Comparison of ENCODE assay signal across 1 cellular context in genomic region chr1:44281987-44282703, GRCh38.
TF ChIP-seq lines count a peak whose summit lies in the region.

No MANE protein-coding gene starts in this region.

TF ChIP-seq in HepG2, 621 proteins besides CTCF, POLR2A, EP300 and RAD21 (continued from another document and continues in another):
- TF ChIP-seq SKIL (CRISPR knock-in tag; IDR thresholded peaks at IDR 0.05; ENCODE audit: borderline replicate concordance), result peak; percentile 72
- no peak for TF ChIP-seq SMAD1 (CRISPR knock-in tag; IDR thresholded peaks at IDR 0.05; ENCODE audit: borderline replicate concordance, low read depth)
- peak; percentile 37 for TF ChIP-seq PATZ1 (CRISPR knock-in tag; IDR thresholded peaks at IDR 0.05)
- TF ChIP-seq RXRA (CRISPR knock-in tag; IDR thresholded peaks at IDR 0.05), result peak; percentile 81; the same call in 1 of the 2 replicates
- TF ChIP-seq HOXA3 (CRISPR knock-in tag; IDR thresholded peaks at IDR 0.05), result 0 out of 2 replicates have a peak, but pooled peaks have one; percentile 10
- 0 out of 2 replicates have a peak, but pooled peaks have one; percentile 15 for TF ChIP-seq THAP11 (CRISPR knock-in tag; IDR thresholded peaks at IDR 0.05)
- TF ChIP-seq BCL6 (CRISPR knock-in tag; IDR thresholded peaks at IDR 0.05), result peak; percentile 88
- no peak for TF ChIP-seq RFX3 (CRISPR knock-in tag; IDR thresholded peaks at IDR 0.05)
- TF ChIP-seq NCOA1 (CRISPR knock-in tag; IDR thresholded peaks at IDR 0.05), result no peak
- no peak for TF ChIP-seq CHCHD3 (CRISPR knock-in tag; IDR thresholded peaks at IDR 0.05)
- peak; percentile 59; the same call in 1 of the 2 replicates for TF ChIP-seq NR2F6 (IDR thresholded peaks at IDR 0.05)
- TF ChIP-seq NR2F6 (CRISPR knock-in tag; IDR thresholded peaks at IDR 0.05), result peak; percentile 46; the same call in 1 of the 2 replicates
- no peak for TF ChIP-seq HNRNPL (IDR thresholded peaks at IDR 0.05; ENCODE audit: low read depth, low read length)
- 0 out of 2 replicates have a peak, but pooled peaks have one; percentile 28 for TF ChIP-seq PPARG (CRISPR knock-in tag; conservative IDR thresholded peaks at IDR 0.05)
- peak; percentile 85; the same call in 1 of the 2 replicates for TF ChIP-seq NCOR1 (IDR thresholded peaks at IDR 0.05; ENCODE audit: borderline replicate concordance, low read length)
- TF ChIP-seq, protein P1, sequence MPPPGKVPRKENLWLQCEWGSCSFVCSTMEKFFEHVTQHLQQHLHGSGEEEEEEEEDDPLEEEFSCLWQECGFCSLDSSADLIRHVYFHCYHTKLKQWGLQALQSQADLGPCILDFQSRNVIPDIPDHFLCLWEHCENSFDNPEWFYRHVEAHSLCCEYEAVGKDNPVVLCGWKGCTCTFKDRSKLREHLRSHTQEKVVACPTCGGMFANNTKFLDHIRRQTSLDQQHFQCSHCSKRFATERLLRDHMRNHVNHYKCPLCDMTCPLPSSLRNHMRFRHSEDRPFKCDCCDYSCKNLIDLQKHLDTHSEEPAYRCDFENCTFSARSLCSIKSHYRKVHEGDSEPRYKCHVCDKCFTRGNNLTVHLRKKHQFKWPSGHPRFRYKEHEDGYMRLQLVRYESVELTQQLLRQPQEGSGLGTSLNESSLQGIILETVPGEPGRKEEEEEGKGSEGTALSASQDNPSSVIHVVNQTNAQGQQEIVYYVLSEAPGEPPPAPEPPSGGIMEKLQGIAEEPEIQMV (CRISPR knock-in tag; IDR thresholded peaks at IDR 0.05; ENCODE audit: low read depth), result peak; percentile 95
- TF ChIP-seq BRF2 (CRISPR knock-in tag; IDR thresholded peaks at IDR 0.05), result no peak
- TF ChIP-seq, protein P2, sequence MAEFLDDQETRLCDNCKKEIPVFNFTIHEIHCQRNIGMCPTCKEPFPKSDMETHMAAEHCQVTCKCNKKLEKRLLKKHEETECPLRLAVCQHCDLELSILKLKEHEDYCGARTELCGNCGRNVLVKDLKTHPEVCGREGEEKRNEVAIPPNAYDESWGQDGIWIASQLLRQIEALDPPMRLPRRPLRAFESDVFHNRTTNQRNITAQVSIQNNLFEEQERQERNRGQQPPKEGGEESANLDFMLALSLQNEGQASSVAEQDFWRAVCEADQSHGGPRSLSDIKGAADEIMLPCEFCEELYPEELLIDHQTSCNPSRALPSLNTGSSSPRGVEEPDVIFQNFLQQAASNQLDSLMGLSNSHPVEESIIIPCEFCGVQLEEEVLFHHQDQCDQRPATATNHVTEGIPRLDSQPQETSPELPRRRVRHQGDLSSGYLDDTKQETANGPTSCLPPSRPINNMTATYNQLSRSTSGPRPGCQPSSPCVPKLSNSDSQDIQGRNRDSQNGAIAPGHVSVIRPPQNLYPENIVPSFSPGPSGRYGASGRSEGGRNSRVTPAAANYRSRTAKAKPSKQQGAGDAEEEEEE (CRISPR knock-in tag; IDR thresholded peaks at IDR 0.05; ENCODE audit: borderline replicate concordance), result no peak
- TF ChIP-seq ZFY (CRISPR knock-in tag; IDR thresholded peaks at IDR 0.05), result peak; percentile 17; the same call in 1 of the 2 replicates
- no peak for TF ChIP-seq MAZ (IDR thresholded peaks at IDR 0.05; ENCODE audit: borderline replicate concordance, low read depth, low read length)
- no peak for TF ChIP-seq MAZ (CRISPR knock-in tag; IDR thresholded peaks at IDR 0.05; ENCODE audit: low read depth)
- TF ChIP-seq HNF4A (CRISPR knock-in tag; IDR thresholded peaks at IDR 0.05), result peak; percentile 84
- TF ChIP-seq KAT7 (CRISPR knock-in tag; IDR thresholded peaks at IDR 0.05; ENCODE audit: borderline replicate concordance), result 0 out of 2 replicates have a peak, but pooled peaks have one; percentile 0
- peak; percentile 31; the same call in 1 of the 2 replicates for TF ChIP-seq ARID5B (CRISPR knock-in tag; IDR thresholded peaks at IDR 0.05)
- peak; percentile 36 for TF ChIP-seq FOSL2 (CRISPR knock-in tag; IDR thresholded peaks at IDR 0.05)
- no peak for TF ChIP-seq NAIF1 (CRISPR knock-in tag; IDR thresholded peaks at IDR 0.05; ENCODE audit: borderline replicate concordance)
- TF ChIP-seq ZNF792 (CRISPR knock-in tag; IDR thresholded peaks at IDR 0.05), result no peak
- TF ChIP-seq, protein P3, sequence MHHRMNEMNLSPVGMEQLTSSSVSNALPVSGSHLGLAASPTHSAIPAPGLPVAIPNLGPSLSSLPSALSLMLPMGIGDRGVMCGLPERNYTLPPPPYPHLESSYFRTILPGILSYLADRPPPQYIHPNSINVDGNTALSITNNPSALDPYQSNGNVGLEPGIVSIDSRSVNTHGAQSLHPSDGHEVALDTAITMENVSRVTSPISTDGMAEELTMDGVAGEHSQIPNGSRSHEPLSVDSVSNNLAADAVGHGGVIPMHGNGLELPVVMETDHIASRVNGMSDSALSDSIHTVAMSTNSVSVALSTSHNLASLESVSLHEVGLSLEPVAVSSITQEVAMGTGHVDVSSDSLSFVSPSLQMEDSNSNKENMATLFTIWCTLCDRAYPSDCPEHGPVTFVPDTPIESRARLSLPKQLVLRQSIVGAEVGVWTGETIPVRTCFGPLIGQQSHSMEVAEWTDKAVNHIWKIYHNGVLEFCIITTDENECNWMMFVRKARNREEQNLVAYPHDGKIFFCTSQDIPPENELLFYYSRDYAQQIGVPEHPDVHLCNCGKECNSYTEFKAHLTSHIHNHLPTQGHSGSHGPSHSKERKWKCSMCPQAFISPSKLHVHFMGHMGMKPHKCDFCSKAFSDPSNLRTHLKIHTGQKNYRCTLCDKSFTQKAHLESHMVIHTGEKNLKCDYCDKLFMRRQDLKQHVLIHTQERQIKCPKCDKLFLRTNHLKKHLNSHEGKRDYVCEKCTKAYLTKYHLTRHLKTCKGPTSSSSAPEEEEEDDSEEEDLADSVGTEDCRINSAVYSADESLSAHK (CRISPR knock-in tag; IDR thresholded peaks at IDR 0.05; ENCODE audit: borderline replicate concordance), result no peak
- TF ChIP-seq ZNF138 (CRISPR knock-in tag; IDR thresholded peaks at IDR 0.05; ENCODE audit: low read depth), result no peak
- TF ChIP-seq ZKSCAN5 (CRISPR knock-in tag; IDR thresholded peaks at IDR 0.05), result no peak
- TF ChIP-seq GLI4 (CRISPR knock-in tag; IDR thresholded peaks at IDR 0.05; ENCODE audit: borderline replicate concordance), result no peak
- no peak for TF ChIP-seq ZBTB3 (CRISPR knock-in tag; IDR thresholded peaks at IDR 0.05; ENCODE audit: borderline replicate concordance, low read depth)
- no peak for TF ChIP-seq ETS1 (CRISPR knock-in tag; IDR thresholded peaks at IDR 0.05)
- 0 out of 2 replicates have a peak, but pooled peaks have one; percentile 29 for TF ChIP-seq STAT5B (CRISPR knock-in tag; IDR thresholded peaks at IDR 0.05)
- peak; percentile 38; the same call in 1 of the 2 replicates for TF ChIP-seq HDAC1 (CRISPR knock-in tag; IDR thresholded peaks at IDR 0.05)
- TF ChIP-seq RARA (CRISPR knock-in tag; IDR thresholded peaks at IDR 0.05), result peak; percentile 99
- no peak for TF ChIP-seq CREB1 (IDR thresholded peaks at IDR 0.05)
- peak; percentile 27; the same call in 1 of the 2 replicates for TF ChIP-seq CREB1 (CRISPR knock-in tag; IDR thresholded peaks at IDR 0.05)
- 0 out of 2 replicates have a peak, but pooled peaks have one; percentile 78 for TF ChIP-seq EHMT2 (IDR thresholded peaks at IDR 0.05; ENCODE audit: borderline replicate concordance, low read depth, low read length)
- no peak for TF ChIP-seq ZNF143 (CRISPR knock-in tag; IDR thresholded peaks at IDR 0.05)
- TF ChIP-seq ZNF644 (CRISPR knock-in tag; IDR thresholded peaks at IDR 0.05; ENCODE audit: low read depth), result peak; percentile 47
- TF ChIP-seq, protein P4, sequence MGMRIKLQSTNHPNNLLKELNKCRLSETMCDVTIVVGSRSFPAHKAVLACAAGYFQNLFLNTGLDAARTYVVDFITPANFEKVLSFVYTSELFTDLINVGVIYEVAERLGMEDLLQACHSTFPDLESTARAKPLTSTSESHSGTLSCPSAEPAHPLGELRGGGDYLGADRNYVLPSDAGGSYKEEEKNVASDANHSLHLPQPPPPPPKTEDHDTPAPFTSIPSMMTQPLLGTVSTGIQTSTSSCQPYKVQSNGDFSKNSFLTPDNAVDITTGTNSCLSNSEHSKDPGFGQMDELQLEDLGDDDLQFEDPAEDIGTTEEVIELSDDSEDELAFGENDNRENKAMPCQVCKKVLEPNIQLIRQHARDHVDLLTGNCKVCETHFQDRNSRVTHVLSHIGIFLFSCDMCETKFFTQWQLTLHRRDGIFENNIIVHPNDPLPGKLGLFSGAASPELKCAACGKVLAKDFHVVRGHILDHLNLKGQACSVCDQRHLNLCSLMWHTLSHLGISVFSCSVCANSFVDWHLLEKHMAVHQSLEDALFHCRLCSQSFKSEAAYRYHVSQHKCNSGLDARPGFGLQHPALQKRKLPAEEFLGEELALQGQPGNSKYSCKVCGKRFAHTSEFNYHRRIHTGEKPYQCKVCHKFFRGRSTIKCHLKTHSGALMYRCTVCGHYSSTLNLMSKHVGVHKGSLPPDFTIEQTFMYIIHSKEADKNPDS (CRISPR knock-in tag; IDR thresholded peaks at IDR 0.05), result peak; percentile 91
